ENCODE assay signal across 8 cellular contexts in genomic region chr19:22633706-22634449, GRCh38. TPM values are rescaled to one million over a fixed set of nuclear protein-coding genes. Genes with fewer than 3 reads are reported as not detected.
A peak's percentile ranks its signal among the peaks of the same experiment; 100 is the strongest.
DNase-seq lines count a peak whose midpoint lies in the region; ATAC-seq, FAIRE-seq and TF ChIP-seq lines count a peak whose summit lies in the region.
"Not testable (repeated sequence)": the region's sequence is repeated elsewhere in the genome, so short reads cannot be mapped to it uniquely, and the experiment has no call there.

Gene ZNF492 (plus strand): TSS chr19:22634324. CDS start chr19:22653400, 19,076 bp downstream.

- not testable (repeated sequence) for FAIRE-seq in astrocyte (lab: Jason Lieb, UNC)

- H3K4me3 Mint-ChIP-seq in astrocyte (ENCODE audit: unreplicated experiment) = not testable (repeated sequence)

- H3K36me3 ChIP-seq in astrocyte (ENCODE audit: insufficient read depth, low read length); neutrophil: not testable (repeated sequence)

- H3K27me3 Mint-ChIP-seq in astrocyte (ENCODE audit: low read depth, unreplicated experiment) = not testable (repeated sequence)

- peak; percentile 14 for DNase-seq in AG09309 (ENCODE audit: low read depth)
- DNase-seq in NCI-H2227 (lab: John Stamatoyannopoulos, UW; ENCODE audit: unreplicated experiment) = peak; percentile 92
- peak; percentile 55 to 79 for DNase-seq in activated CD4-positive, alpha-beta T cell treated with anti-CD3 and anti-CD28 coated beads, Interleukin-2, amount 50 U/mL, for 24 hours (ENCODE audit: low read depth in 1 of 2, low spot score in 1 of 2)
- peak; percentile 87 for DNase-seq in astrocyte (ENCODE audit: low read depth)
- peak; percentile 87 for DNase-seq in germinal center (ENCODE audit: low spot score)
- DNase-seq in stimulated activated CD8-positive, alpha-beta memory T cell treated with anti-CD3 and anti-CD28 coated beads, Interleukin-12 subunit alpha, Interleukin-12 subunit beta, amount 100 ng/mL, for 24 hours (ENCODE audit: extremely low read depth) = peak; percentile 47

- H2AFZ ChIP-seq in astrocyte (ENCODE audit: low read depth, low read length) = peak within 1 kb of the TSS; percentile 100

- peak within 1 kb of the TSS; percentile 61 for H3K27ac ChIP-seq in astrocyte (ENCODE audit: low read depth, low read length)
- H3K27ac ChIP-seq in neutrophil = not testable (repeated sequence)

- H3K4me1 ChIP-seq in astrocyte (ENCODE audit: insufficient read depth, low read length); neutrophil (ENCODE audit: control insufficient read depth in 1 of 2, insufficient read depth in 1 of 2, low read depth in 1 of 2, low read length in 1 of 2): not testable (repeated sequence)

- not testable (repeated sequence) for TF ChIP-seq CTCF in AG09309 (IDR thresholded peaks at IDR 0.05; ENCODE audit: control insufficient read depth, insufficient read depth, low read depth, low read length, missing control alignments); astrocyte (IDR thresholded peaks at IDR 0.05; ENCODE audit: insufficient read depth, low read depth, low read length); neutrophil (IDR thresholded peaks at IDR 0.05)

- H3K4me3 ChIP-seq in AG09309 (ENCODE audit: control insufficient read depth, low read depth, low read length) (peak within 1 kb of the TSS; percentile 43), astrocyte (ENCODE audit: insufficient read depth, low read depth, low read length) (peak within 1 kb of the TSS; percentile 94), neutrophil (ENCODE audit: low read depth in 1 of 2, low read length in 1 of 2) (peak within 1 kb of the TSS; percentile 56 to 65)

- not testable (repeated sequence) for H3K9me3 Mint-ChIP-seq in astrocyte (ENCODE audit: unreplicated experiment)

- H4K20me1 ChIP-seq in astrocyte (ENCODE audit: insufficient read depth, low read length) = not testable (repeated sequence)

- H3K4me2 ChIP-seq in astrocyte (ENCODE audit: low read length) = peak within 1 kb of the TSS; percentile 96

- H3K9ac ChIP-seq in astrocyte (ENCODE audit: low read length) = peak within 1 kb of the TSS; percentile 85

- H3K36me3 Mint-ChIP-seq in astrocyte (ENCODE audit: low read depth, unreplicated experiment) = not testable (repeated sequence)

- H3K9me3 ChIP-seq in astrocyte (ENCODE audit: insufficient read depth, low read depth, low read length); neutrophil: not testable (repeated sequence)

- not testable (repeated sequence) for H3K4me1 Mint-ChIP-seq in astrocyte (ENCODE audit: low read depth, unreplicated experiment)

- H3K27ac Mint-ChIP-seq in astrocyte (ENCODE audit: unreplicated experiment) = not testable (repeated sequence)

- not testable (repeated sequence) for H3K27me3 ChIP-seq in astrocyte (ENCODE audit: insufficient read depth, low read length); neutrophil

- peak; percentile 83 for ATAC-seq in GM19397 (IDR thresholded peaks at IDR 0.05; ENCODE audit: unreplicated experiment)

- peaks cover 24% of the 10 kb centered on the region for H3K79me2 ChIP-seq in astrocyte (ENCODE audit: insufficient read depth, low read length)

RNA-seq across cellular contexts. Expression of gene ZNF492, which starts in this region (rescaled TPM):
- not detected in 2 replicates for total RNA-seq in astrocyte

Comparison
In these comparisons a context has a peak if more than half of its experiments do, and no peak if none do; other contexts are left out.
1. Peak in DNase-seq, H3K4me3 ChIP-seq, H3K27ac ChIP-seq, H3K9ac ChIP-seq and H3K4me2 ChIP-seq in astrocyte; RNA of the gene not detected or under 1 TPM.
2. DNase-seq: peak in every context shown above with its lines; median percentile 92 in NCI-H2227; 87 in astrocyte; 87 in germinal center; 67 in activated CD4-positive, alpha-beta T cell treated with anti-CD3 and anti-CD28 coated beads, Interleukin-2, amount 50 U/mL, for 24 hours; 47 in stimulated activated CD8-positive, alpha-beta memory T cell treated with anti-CD3 and anti-CD28 coated beads, Interleukin-12 subunit alpha, Interleukin-12 subunit beta, amount 100 ng/mL, for 24 hours; 14 in AG09309.
3. H3K4me3 ChIP-seq: peak in every context shown above with its lines; median percentile 94 in astrocyte; 60 in neutrophil; 43 in AG09309.